21 cellular contexts compared by ENCODE assay signal in genomic region chr20:1945660-1946059, GRCh38. TPM values are rescaled to one million over a fixed set of nuclear protein-coding genes. Genes with fewer than 3 reads are reported as not detected.
A peak's percentile ranks its signal among the peaks of the same experiment; 100 is the strongest.
DNase-seq lines count a peak whose midpoint lies in the region; ATAC-seq and TF ChIP-seq lines count a peak whose summit lies in the region.
"Had no signal": no experiment of that assay in that cellular context is flagged by ENCODE, and none has a peak within 500 bp of the region (broad histone marks: within the 10 kb centered on the region; RNA-seq: fewer than 3 reads in every experiment).

No MANE protein-coding gene starts in this region.

- intact Hi-C loops in psoas muscle (cut with DNase I) = loop anchor here in 1 of 2 donors (2.0 kb wide), 1 partner anchor 157 kb away; no protein-coding TSS in a partner anchor

- peaks cover 47% of the 10 kb centered on the region for H3K4me1 ChIP-seq in psoas muscle

- H3K27me3 ChIP-seq in psoas muscle (ENCODE audit: insufficient read depth in 3 of 3, low read length in 2 of 3) = peaks cover 0 to 3% (median 0%) of the 10 kb centered on the region in 3 donors
- H3K27me3 ChIP-seq: thyroid gland had no signal

- no peaks in the 10 kb centered on the region for H3K9me3 ChIP-seq in psoas muscle
- H3K9me3 ChIP-seq: thyroid gland had no signal

- H3K27ac ChIP-seq in cingulate gyrus (ENCODE audit: low read depth, low read length) (peak overlapping the region; percentile 47), psoas muscle (peak overlapping the region; percentile 81)
- H3K27ac ChIP-seq: thyroid gland had no signal

- DNase-seq in CD1c-positive myeloid dendritic cell (ENCODE audit: extremely low spot score) (peak; percentile 50), NB4 (ENCODE audit: low read depth) (peak; percentile 81), psoas muscle (no peak)
- no peak for DNase-seq in stimulated activated naive CD4-positive, alpha-beta T cell (lab: John Stamatoyannopoulos, UW)
- DNase-seq in activated CD4-positive, alpha-beta T cell treated with anti-CD3 and anti-CD28 coated beads, Interleukin-2, amount 50 U/mL, for 48 hours = no peak
- DNase-seq in activated naive CD4-positive, alpha-beta T cell treated with anti-CD3 and anti-CD28 coated beads, Interleukin-2, amount 50 U/mL, for 16 hours = no peak
- DNase-seq: activated CD4-positive, alpha-beta T cell treated with anti-CD3 and anti-CD28 coated beads, Interleukin-2, amount 10 ng/mL, durations not matched to agents 7 days and 5 days; activated gamma-delta T cell; amniotic stem cell; glutamatergic neuron; NCI-H1436 treated with DMSO at 0.1 percent for 48 hours; NCI-H748 treated with DMSO at 0.1 percent for 48 hours; occipital lobe; retina; SW 1271 had no signal

- WGBS in psoas muscle, 3 donors = 36 to 52% (median 43%) methylated on average over 7 of the region's 7 CpGs

- ATAC-seq in psoas muscle (no peak), HG02610 (IDR thresholded peaks at IDR 0.05; ENCODE audit: unreplicated experiment) (no peak)

- peak overlapping the region; percentile 41 for H3K4me3 ChIP-seq in NB4 (ENCODE audit: low read depth, low read length)
- no peak overlapping the region for H3K4me3 ChIP-seq in psoas muscle
- H3K4me3 ChIP-seq: thyroid gland had no signal

- TF ChIP-seq POLR2A in NB4 (IDR thresholded peaks at IDR 0.05; ENCODE audit: extremely low read depth, insufficient read length) = no peak

- TF ChIP-seq CTCF in NB4 (IDR thresholded peaks at IDR 0.05; ENCODE audit: low read depth, low read length) (no peak), psoas muscle (IDR thresholded peaks at IDR 0.05) (no peak)

- H3K36me3 ChIP-seq in psoas muscle (ENCODE audit: insufficient read depth in 1 of 2, low read depth in 1 of 2) = no peaks in the 10 kb centered on the region
- H3K36me3 ChIP-seq: thyroid gland had no signal

RNA-seq across cellular contexts. Expression of gene PDYN, which starts 48.2 kb away (rescaled TPM):
- not detected for total RNA-seq in psoas muscle
- not detected for polyA plus RNA-seq in psoas muscle
- total RNA-seq: activated CD4-positive, alpha-beta T cell treated with anti-CD3 and anti-CD28 coated beads, Interleukin-2, amount 10 ng/mL, durations not matched to agents 7 days and 5 days; chondrocyte; fibroblast of lung; lower leg skin; occipital lobe; thyroid gland had no signal
- polyA plus RNA-seq: fibroblast of lung had no signal

RNA-seq across cellular contexts. Expression of gene SIRPA, which starts 50.5 kb away (rescaled TPM):
- 10 to 100 TPM; 14.9 to 42.9 (median 22.7) TPM for total RNA-seq in psoas muscle
- polyA plus RNA-seq in psoas muscle = 10 to 100 TPM in 2 of 3 donors, 1 to 10 TPM in 1; 6.2 to 15.5 (median 14.3) TPM
- total RNA-seq: activated CD4-positive, alpha-beta T cell treated with anti-CD3 and anti-CD28 coated beads, Interleukin-2, amount 10 ng/mL, durations not matched to agents 7 days and 5 days had no signal

Comparison
In these comparisons a context has a peak if more than half of its experiments do, and no peak if none do; other contexts are left out.
1. DNase-seq: peak in CD1c-positive myeloid dendritic cell (single experiment) and NB4 (single experiment); none in psoas muscle (0 of 2), stimulated activated naive CD4-positive, alpha-beta T cell (0 of 6), activated CD4-positive, alpha-beta T cell treated with anti-CD3 and anti-CD28 coated beads, Interleukin-2, amount 50 U/mL, for 48 hours (0 of 2) and activated naive CD4-positive, alpha-beta T cell treated with anti-CD3 and anti-CD28 coated beads, Interleukin-2, amount 50 U/mL, for 16 hours (single experiment).